29 cellular contexts compared by ENCODE assay signal in the genomic region with DNA sequence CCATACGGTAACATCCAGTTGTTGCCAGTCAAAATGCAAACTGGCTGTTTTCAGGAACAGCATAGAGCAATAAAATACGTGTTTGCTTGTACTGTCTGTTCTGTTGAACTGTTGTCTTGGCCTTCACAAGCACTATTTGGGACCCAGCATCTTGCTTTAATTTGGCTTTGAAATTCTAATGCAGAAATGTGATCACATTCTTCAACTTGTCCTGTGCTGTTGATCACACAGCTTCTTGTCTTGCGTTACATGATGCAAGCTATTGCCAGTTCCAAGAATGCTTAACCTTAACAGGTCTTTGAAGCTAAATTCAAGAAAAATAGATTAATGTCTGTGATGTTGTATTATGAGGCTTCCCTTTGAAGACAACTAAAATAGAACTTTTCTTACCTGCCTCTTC. TPM values are rescaled to one million over a fixed set of nuclear protein-coding genes. Genes with fewer than 3 reads are reported as not detected.
"Had no signal": no experiment of that assay in that cellular context is flagged by ENCODE, and none has a peak within 500 bp of the region (broad histone marks: within the 10 kb centered on the region; RNA-seq: fewer than 3 reads in every experiment).

No MANE protein-coding gene starts in this region.

- H3K36me3 ChIP-seq: colonic mucosa, thyroid gland had no signal

- DNase-seq: activated CD4-positive, alpha-beta T cell treated with anti-CD3 and anti-CD28 coated beads, Interleukin-2, amount 50 U/mL, for 1 hour; activated CD8-positive, alpha-beta memory T cell treated with anti-CD3 and anti-CD28 coated beads, Interleukin-2, amount 10 ng/mL, durations not matched to agents 7 days and 5 days; activated CD8-positive, alpha-beta T cell treated with anti-CD3 and anti-CD28 coated beads, Interleukin-2, amount 10 ng/mL, durations not matched to agents 7 days and 5 days; activated naive CD8-positive, alpha-beta T cell treated with anti-CD3 and anti-CD28 coated beads, Interleukin-2, amount 50 U/mL, for 24 hours; activated T-cell treated with anti-CD3 and anti-CD28 coated beads, Interleukin-2, amount 50 U/mL, for 48 hours; colonic mucosa; effector CD8-positive, alpha-beta T cell; foreskin keratinocyte; heart right ventricle; left lung; mesendoderm; mucosa of descending colon; right lobe of liver; stimulated activated CD4-positive, alpha-beta T cell treated with anti-CD3 and anti-CD28 coated beads, Interleukin-4, amount 100 ng/mL, for 24 hours; stimulated activated naive CD8-positive, alpha-beta T cell treated with anti-CD3 and anti-CD28 coated beads, Interleukin-15, amount 100 ng/mL, for 72 hours; substantia nigra; T-helper 17 cell; T1000; thyroid gland; upper lobe of right lung had no signal

- H3K9me3 ChIP-seq: colonic mucosa, heart right ventricle, left lung, mucosa of descending colon, right lobe of liver, thyroid gland, upper lobe of right lung had no signal

- H3K27ac ChIP-seq: colonic mucosa, epithelial cell of prostate, foreskin keratinocyte, heart right ventricle, left lung, right lobe of liver, thyroid gland, upper lobe of right lung had no signal

- H3K27me3 ChIP-seq: colonic mucosa, foreskin keratinocyte, heart right ventricle, left lung, right lobe of liver, thyroid gland, upper lobe of right lung had no signal

- H3K27me3 Mint-ChIP-seq: activated naive CD4-positive, alpha-beta T cell treated with anti-CD3 and anti-CD28 coated beads, Interleukin-2, amount 50 U/mL, for 24 hours; activated naive CD8-positive, alpha-beta T cell treated with anti-CD3 and anti-CD28 coated beads, Interleukin-2, amount 50 U/mL, for 24 hours; stimulated activated naive CD8-positive, alpha-beta T cell treated with anti-CD3 and anti-CD28 coated beads, Interleukin-15, amount 100 ng/mL, for 72 hours; T-helper 17 cell had no signal

- H3K4me3 Mint-ChIP-seq: activated CD8-positive, alpha-beta memory T cell treated with anti-CD3 and anti-CD28 coated beads, Interleukin-2, amount 10 ng/mL, durations not matched to agents 7 days and 5 days; activated CD8-positive, alpha-beta T cell treated with anti-CD3 and anti-CD28 coated beads, Interleukin-2, amount 10 ng/mL, durations not matched to agents 7 days and 5 days; activated naive CD4-positive, alpha-beta T cell treated with anti-CD3 and anti-CD28 coated beads, Interleukin-2, amount 50 U/mL, for 24 hours; activated naive CD8-positive, alpha-beta T cell treated with anti-CD3 and anti-CD28 coated beads, Interleukin-2, amount 50 U/mL, for 24 hours; central memory CD8-positive, alpha-beta T cell; natural killer cell treated with Interleukin-12 subunit alpha and Interleukin-12 subunit beta and Interleukin-15 and Interleukin-18, amount 100 ng/mL, for 72 hours; stimulated activated effector memory CD8-positive, alpha-beta T cell treated with anti-CD3 and anti-CD28 coated beads, Interleukin-12 subunit alpha, Interleukin-12 subunit beta, amount 100 ng/mL, for 72 hours; stimulated activated naive CD8-positive, alpha-beta T cell treated with anti-CD3 and anti-CD28 coated beads, Interleukin-15, amount 100 ng/mL, for 72 hours; T-helper 17 cell had no signal

- ATAC-seq: activated CD8-positive, alpha-beta memory T cell treated with anti-CD3 and anti-CD28 coated beads, Interleukin-2, amount 10 ng/mL, durations not matched to agents 7 days and 5 days; activated CD8-positive, alpha-beta T cell treated with anti-CD3 and anti-CD28 coated beads, Interleukin-2, amount 10 ng/mL, durations not matched to agents 7 days and 5 days; activated naive CD8-positive, alpha-beta T cell treated with anti-CD3 and anti-CD28 coated beads, Interleukin-2, amount 50 U/mL, for 24 hours; foreskin keratinocyte; heart right ventricle; left lung; mucosa of descending colon; natural killer cell treated with Interleukin-12 subunit alpha and Interleukin-12 subunit beta and Interleukin-15 and Interleukin-18, amount 100 ng/mL, for 72 hours; right lobe of liver; stimulated activated effector memory CD8-positive, alpha-beta T cell treated with anti-CD3 and anti-CD28 coated beads, Interleukin-12 subunit alpha, Interleukin-12 subunit beta, amount 100 ng/mL, for 72 hours; stimulated activated naive CD8-positive, alpha-beta T cell treated with anti-CD3 and anti-CD28 coated beads, Interleukin-15, amount 100 ng/mL, for 72 hours; T-helper 17 cell; upper lobe of right lung had no signal

- H3K4me1 ChIP-seq: colonic mucosa, foreskin keratinocyte, heart right ventricle, left lung, right lobe of liver, thyroid gland, upper lobe of right lung had no signal

- H3K4me3 ChIP-seq: colonic mucosa, heart right ventricle, left lung, lung, mucosa of descending colon, right lobe of liver, skin epidermis, thyroid gland, upper lobe of right lung had no signal

- H3K27ac Mint-ChIP-seq: activated CD8-positive, alpha-beta memory T cell treated with anti-CD3 and anti-CD28 coated beads, Interleukin-2, amount 10 ng/mL, durations not matched to agents 7 days and 5 days; activated CD8-positive, alpha-beta T cell treated with anti-CD3 and anti-CD28 coated beads, Interleukin-2, amount 10 ng/mL, durations not matched to agents 7 days and 5 days; activated naive CD4-positive, alpha-beta T cell treated with anti-CD3 and anti-CD28 coated beads, Interleukin-2, amount 50 U/mL, for 24 hours; activated naive CD8-positive, alpha-beta T cell treated with anti-CD3 and anti-CD28 coated beads, Interleukin-2, amount 50 U/mL, for 24 hours; activated T-helper 2 cell treated with anti-CD3 and anti-CD28 coated beads, Interferon-gamma antibody, Interleukin-2, Interleukin-4, amounts not matched to agents 10 μg/mL and 5 μg/mL and 100 μg/mL, durations not matched to agents 14 hours and 24 hours and 36 hours; natural killer cell treated with Interleukin-12 subunit alpha and Interleukin-12 subunit beta and Interleukin-15 and Interleukin-18, amount 100 ng/mL, for 72 hours; stimulated activated effector memory CD8-positive, alpha-beta T cell treated with anti-CD3 and anti-CD28 coated beads, Interleukin-12 subunit alpha, Interleukin-12 subunit beta, amount 100 ng/mL, for 72 hours; stimulated activated naive CD8-positive, alpha-beta T cell treated with anti-CD3 and anti-CD28 coated beads, Interleukin-15, amount 100 ng/mL, for 72 hours; T-helper 17 cell had no signal

- H3K4me1 Mint-ChIP-seq: activated CD8-positive, alpha-beta memory T cell treated with anti-CD3 and anti-CD28 coated beads, Interleukin-2, amount 10 ng/mL, durations not matched to agents 7 days and 5 days; activated naive CD4-positive, alpha-beta T cell treated with anti-CD3 and anti-CD28 coated beads, Interleukin-2, amount 50 U/mL, for 24 hours; activated naive CD8-positive, alpha-beta T cell treated with anti-CD3 and anti-CD28 coated beads, Interleukin-2, amount 50 U/mL, for 24 hours; central memory CD8-positive, alpha-beta T cell; stimulated activated effector memory CD8-positive, alpha-beta T cell treated with anti-CD3 and anti-CD28 coated beads, Interleukin-12 subunit alpha, Interleukin-12 subunit beta, amount 100 ng/mL, for 72 hours; stimulated activated naive CD8-positive, alpha-beta T cell treated with anti-CD3 and anti-CD28 coated beads, Interleukin-15, amount 100 ng/mL, for 72 hours; T-helper 17 cell had no signal

- H3K36me3 Mint-ChIP-seq: activated CD8-positive, alpha-beta memory T cell treated with anti-CD3 and anti-CD28 coated beads, Interleukin-2, amount 10 ng/mL, durations not matched to agents 7 days and 5 days; activated naive CD4-positive, alpha-beta T cell treated with anti-CD3 and anti-CD28 coated beads, Interleukin-2, amount 50 U/mL, for 24 hours; natural killer cell treated with Interleukin-12 subunit alpha and Interleukin-12 subunit beta and Interleukin-15 and Interleukin-18, amount 100 ng/mL, for 72 hours; stimulated activated effector memory CD8-positive, alpha-beta T cell treated with anti-CD3 and anti-CD28 coated beads, Interleukin-12 subunit alpha, Interleukin-12 subunit beta, amount 100 ng/mL, for 72 hours had no signal

- H3K9me3 Mint-ChIP-seq: activated naive CD4-positive, alpha-beta T cell treated with anti-CD3 and anti-CD28 coated beads, Interleukin-2, amount 50 U/mL, for 24 hours; activated naive CD8-positive, alpha-beta T cell treated with anti-CD3 and anti-CD28 coated beads, Interleukin-2, amount 50 U/mL, for 24 hours; activated T-helper 2 cell treated with anti-CD3 and anti-CD28 coated beads, Interferon-gamma antibody, Interleukin-2, Interleukin-4, amounts not matched to agents 10 μg/mL and 5 μg/mL and 100 μg/mL, durations not matched to agents 14 hours and 24 hours and 36 hours; central memory CD8-positive, alpha-beta T cell; natural killer cell treated with Interleukin-12 subunit alpha and Interleukin-12 subunit beta and Interleukin-15 and Interleukin-18, amount 100 ng/mL, for 72 hours; stimulated activated effector memory CD8-positive, alpha-beta T cell treated with anti-CD3 and anti-CD28 coated beads, Interleukin-12 subunit alpha, Interleukin-12 subunit beta, amount 100 ng/mL, for 72 hours; stimulated activated naive CD8-positive, alpha-beta T cell treated with anti-CD3 and anti-CD28 coated beads, Interleukin-15, amount 100 ng/mL, for 72 hours had no signal

RNA-seq across cellular contexts. Expression of a gene that starts 34.6 kb away (rescaled TPM):
- total RNA-seq: activated CD8-positive, alpha-beta memory T cell treated with anti-CD3 and anti-CD28 coated beads, Interleukin-2, amount 10 ng/mL, durations not matched to agents 7 days and 5 days; activated CD8-positive, alpha-beta T cell treated with anti-CD3 and anti-CD28 coated beads, Interleukin-2, amount 10 ng/mL, durations not matched to agents 7 days and 5 days; activated T-helper 2 cell treated with anti-CD3 and anti-CD28 coated beads, Interferon-gamma antibody, Interleukin-2, Interleukin-4, amounts not matched to agents 10 μg/mL and 5 μg/mL and 100 μg/mL, durations not matched to agents 14 hours and 24 hours and 36 hours; myocyte; natural killer cell treated with Interleukin-12 subunit alpha and Interleukin-12 subunit beta and Interleukin-15 and Interleukin-18, amount 100 ng/mL, for 72 hours had no signal
